ENCODE assay signal across 8 cellular contexts in the genomic region with DNA sequence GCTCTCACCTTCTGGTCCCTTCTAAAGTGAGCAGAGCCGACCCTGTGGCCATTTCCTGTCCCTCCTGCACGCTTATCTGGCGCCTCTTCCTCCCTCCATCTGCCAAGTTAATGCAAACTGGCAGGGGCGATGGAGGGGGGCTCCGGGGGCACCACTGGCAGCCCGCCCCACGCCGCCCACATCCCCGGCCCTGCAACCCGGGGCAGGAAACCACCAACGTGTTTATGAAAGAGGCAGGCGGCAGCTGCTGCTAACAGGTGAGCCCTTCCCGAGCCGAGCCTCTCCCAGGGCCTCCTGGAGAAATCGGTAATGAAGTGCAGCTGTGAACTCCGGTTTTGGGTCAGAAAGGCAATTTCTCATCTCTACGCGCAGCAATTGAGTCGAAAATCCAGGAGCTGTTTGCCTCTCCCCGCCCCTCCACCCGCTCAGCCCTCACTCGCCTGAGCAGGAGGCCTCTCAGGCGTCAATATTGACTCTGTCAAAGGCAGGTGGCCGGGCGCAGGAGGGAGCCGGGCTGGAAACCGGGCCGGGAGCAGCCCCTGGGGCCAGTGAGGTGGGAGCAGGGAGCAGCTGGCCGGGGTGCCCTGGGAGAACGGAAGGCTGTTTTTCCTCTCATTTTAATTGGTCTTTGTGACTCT.
A peak's percentile ranks its signal among the peaks of the same experiment; 100 is the strongest.
DNase-seq lines count a peak whose midpoint lies in the region; ATAC-seq and TF ChIP-seq lines count a peak whose summit lies in the region.

No MANE protein-coding gene starts in this region.

- no peak for TF ChIP-seq CTCF in mammary epithelial cell (conservative IDR thresholded peaks at IDR 0.05 in 1 of 2, IDR thresholded peaks at IDR 0.05 in 1 of 2; ENCODE audit: extremely low read depth in 1 of 2, insufficient read depth in 1 of 2, low read depth in 1 of 2, low read length in 2 of 2)
- no peak for TF ChIP-seq CTCF in fibroblast of mammary gland (conservative IDR thresholded peaks at IDR 0.05; ENCODE audit: control insufficient read depth, insufficient read depth, low read depth, low read length)
- TF ChIP-seq CTCF in upper lobe of right lung (IDR thresholded peaks at IDR 0.05): no peak

- CTCF ChIA-PET in mammary epithelial cell (lab: Charles Lee; ENCODE audit: low non-redundant PET): no interaction called here

- H3K27ac ChIP-seq in mammary epithelial cell (ENCODE audit: insufficient read depth, low read depth, low read length): no peak overlapping the region
- H3K27ac ChIP-seq in upper lobe of right lung: no peak overlapping the region

- no TSS peak for BruUV-seq in mammary epithelial cell (replicated peaks; lab: Mats Ljungman, UMichigan)

- 72% methylated on average over 17 of the region's 30 CpGs for WGBS in mammary epithelial cell (ENCODE audit: low coverage, missing lambda C conversion rate)

- H3K36me3 ChIP-seq in mammary epithelial cell (ENCODE audit: insufficient read depth, low read length) (no peaks in the 10 kb centered on the region), upper lobe of right lung (no peaks in the 10 kb centered on the region)

- in situ Hi-C loops in T47D (cut with HindIII; ENCODE audit: low pct_unique_long_range_greater_than_20kb, low sequenced_read_pairs) (no loop called here), mammary epithelial cell (cut with MboI; ENCODE audit: low sequenced_read_pairs in 2 of 2) (no loop called here)

- H4K20me1 ChIP-seq in mammary epithelial cell (ENCODE audit: insufficient read depth, low read length): no peaks in the 10 kb centered on the region

- no peak overlapping the region for H3K9ac ChIP-seq in mammary epithelial cell (ENCODE audit: insufficient read depth, low read length)

- intact Hi-C loops in mammary epithelial cell (cut with micrococcal nuclease) (no loop called here), upper lobe of right lung (cut with DNase I) (no loop called here), left ventricle myocardium superior (cut with micrococcal nuclease) (no loop called here), head of caudate nucleus (cut with DNase I) (no loop called here)

- H3K4me2 ChIP-seq in mammary epithelial cell (ENCODE audit: insufficient read depth, low read depth, low read length): no peak overlapping the region

- peak; percentile 57 for ATAC-seq in upper lobe of right lung
- no peak for ATAC-seq in left ventricle myocardium superior

- no peak overlapping the region for H2AFZ ChIP-seq in mammary epithelial cell (ENCODE audit: low read depth, low read length)

- H3K27me3 ChIP-seq in mammary epithelial cell (ENCODE audit: insufficient read depth, low read length) (peaks cover 3% of the 10 kb centered on the region), upper lobe of right lung (no peaks in the 10 kb centered on the region)

- no peak overlapping the region for H3K4me3 ChIP-seq in mammary epithelial cell (replicated peaks in 1 of 3; ENCODE audit: insufficient read depth in 1 of 3, low read depth in 2 of 3, low read length in 3 of 3)
- H3K4me3 ChIP-seq in fibroblast of mammary gland (ENCODE audit: control insufficient read depth, low read depth, low read length): no peak overlapping the region
- H3K4me3 ChIP-seq in upper lobe of right lung: no peak overlapping the region

- H3K79me2 ChIP-seq in mammary epithelial cell (ENCODE audit: insufficient read depth, low read length): no peaks in the 10 kb centered on the region

- dilution Hi-C loops in mammary epithelial cell (cut with HindIII; ENCODE audit: low sequenced_read_pairs): loop anchor here (5.0 kb wide), 2 partner anchors 49 to 89 kb away; no protein-coding TSS in a partner anchor

- H3K4me1 ChIP-seq in mammary epithelial cell (ENCODE audit: insufficient read depth, low read length): no peaks in the 10 kb centered on the region
- H3K4me1 ChIP-seq in upper lobe of right lung: peaks cover 22% of the 10 kb centered on the region

- DNase-seq in T47D (ENCODE audit: low read depth in 1 of 2, low spot score in 1 of 2) (peak; percentile 93 to 99), mammary epithelial cell (no peak), SK-N-DZ (ENCODE audit: low spot score) (peak; percentile 82), fibroblast of mammary gland (ENCODE audit: low read depth) (peak; percentile 31), upper lobe of right lung (peak; percentile 78), left ventricle myocardium superior (no peak), head of caudate nucleus (no peak), Kasumi-1 (lab: John Stamatoyannopoulos, UW) (no peak)

- no peaks in the 10 kb centered on the region for H3K9me3 ChIP-seq in mammary epithelial cell (replicated peaks; ENCODE audit: insufficient read depth, low read length)
- H3K9me3 ChIP-seq in upper lobe of right lung: no peaks in the 10 kb centered on the region

Comparison
In these comparisons a context has a peak if more than half of its experiments do, and no peak if none do; other contexts are left out.
1. DNase-seq: peak in T47D (2 of 2), SK-N-DZ (single experiment), fibroblast of mammary gland (single experiment) and upper lobe of right lung (single experiment); none in mammary epithelial cell (single experiment), left ventricle myocardium superior (single experiment), head of caudate nucleus (0 of 42) and Kasumi-1 (0 of 2).